In genomic region chr6:133973109-133973971, GRCh38 we compare ENCODE assay signal across 8 cellular contexts. TPM values are rescaled to one million over a fixed set of nuclear protein-coding genes. Genes with fewer than 3 reads are reported as not detected.
DNase-seq lines count a peak whose midpoint lies in the region; ATAC-seq and TF ChIP-seq lines count a peak whose summit lies in the region.

No MANE protein-coding gene starts in this region.

- ATAC-seq in HG03280 (IDR thresholded peaks at IDR 0.05; ENCODE audit: unreplicated experiment), result peak; percentile 58
- no peak for ATAC-seq in thoracic aorta (ENCODE audit: insufficient number of reproducible peaks, low FRiP score, low read depth)
- no peak for ATAC-seq in HG03196 (IDR thresholded peaks at IDR 0.05; ENCODE audit: unreplicated experiment)

- H3K36me3 ChIP-seq in ascending aorta, result no peaks in the 10 kb centered on the region
- no peaks in the 10 kb centered on the region for H3K36me3 ChIP-seq in thoracic aorta

- peak; percentile 55 for DNase-seq in AG10803 (ENCODE audit: low read depth)
- peak; percentile 46 for DNase-seq in GM13977 (ENCODE audit: low spot score)
- DNase-seq in NCI-H2227 treated with DMSO at 0.1 percent for 48 hours (lab: John Stamatoyannopoulos, UW), result peak; percentile 57
- no peak for DNase-seq in ascending aorta (ENCODE audit: low spot score in 2 of 2)
- peak; percentile 57 for DNase-seq in iris pigment epithelial cell (ENCODE audit: low read depth)
- DNase-seq in thoracic aorta (ENCODE audit: low spot score), result no peak

- H3K27ac ChIP-seq in ascending aorta (peak overlapping the region in 1 of 2 donors; percentile 4), thoracic aorta (no peak overlapping the region)

- H3K4me1 ChIP-seq in ascending aorta (peaks cover 0 to 6% of the 10 kb centered on the region in 2 donors), thoracic aorta (ENCODE audit: control insufficient read depth in 1 of 2, low read depth in 2 of 2) (peaks cover 11 to 34% of the 10 kb centered on the region in 2 donors)

- H3K4me3 ChIP-seq in AG10803 (ENCODE audit: low read length), result no peak overlapping the region
- H3K4me3 ChIP-seq in ascending aorta, result no peak overlapping the region
- no peak overlapping the region for H3K4me3 ChIP-seq in thoracic aorta

- no peaks in the 10 kb centered on the region for H3K27me3 ChIP-seq in ascending aorta
- no peaks in the 10 kb centered on the region for H3K27me3 ChIP-seq in thoracic aorta (replicated peaks; ENCODE audit: insufficient read depth)

- TF ChIP-seq CTCF in AG10803 (conservative IDR thresholded peaks at IDR 0.05; ENCODE audit: low read length), result peak; percentile 72
- TF ChIP-seq CTCF in GM13977 (IDR thresholded peaks at IDR 0.05; ENCODE audit: extremely low read depth, insufficient read depth, missing control alignments), result peak; percentile 61
- peak in 2 of 3 experiments; percentile 76 to 77 for TF ChIP-seq CTCF in ascending aorta (IDR thresholded peaks at IDR 0.05)
- peak; percentile 67 for TF ChIP-seq CTCF in thoracic aorta (IDR thresholded peaks at IDR 0.05)

- intact Hi-C loops in ascending aorta (cut with DNase I), result loop anchor here (1.0 to 2.0 kb wide), 3 partner anchors 21 to 90 kb away; partner anchors contain the start of gene TBPL1

- H3K9me3 ChIP-seq in ascending aorta, result no peaks in the 10 kb centered on the region
- no peaks in the 10 kb centered on the region for H3K9me3 ChIP-seq in thoracic aorta

- in situ Hi-C loops in GM13977 (cut with MboI; ENCODE audit: low pct_unique_long_range_greater_than_20kb, low sequenced_read_pairs, unreplicated experiment), result no loop called here

RNA-seq across cellular contexts. Expression of gene TBPL1, which starts 20.3 kb away (rescaled TPM):
- total RNA-seq in ascending aorta (23.1 TPM), thoracic aorta (1 to 10 TPM; 6.1 to 8.5 TPM)

Comparison
In these comparisons a context has a peak if more than half of its experiments do, and no peak if none do; other contexts are left out.
1. DNase-seq: peak in AG10803 (single experiment), GM13977 (single experiment), NCI-H2227 treated with DMSO at 0.1 percent for 48 hours (single experiment) and iris pigment epithelial cell (single experiment); none in ascending aorta (0 of 2) and thoracic aorta (single experiment).
2. Peak in every context shown above with its lines, with median percentiles within 50 percentile points of each other: CTCF ChIP-seq.